ENCODE assay signal across 15 cellular contexts in genomic region chr13:43865892-43866291, GRCh38. TPM values are rescaled to one million over a fixed set of nuclear protein-coding genes. Genes with fewer than 3 reads are reported as not detected.
DNase-seq lines count a peak whose midpoint lies in the region; ATAC-seq, FAIRE-seq and TF ChIP-seq lines count a peak whose summit lies in the region.
"Had no signal": no experiment of that assay in that cellular context is flagged by ENCODE, and none has a peak within 500 bp of the region (broad histone marks: within the 10 kb centered on the region; RNA-seq: fewer than 3 reads in every experiment).

No MANE protein-coding gene starts in this region.

- TF ChIP-seq RAD21 in K562 (CRISPR knock-in tag; conservative IDR thresholded peaks at IDR 0.05 in 1 of 2, IDR thresholded peaks at IDR 0.05 in 1 of 2) = no peak

- H3K4me2 ChIP-seq in K562 (ENCODE audit: insufficient read depth, low read length) = no peak overlapping the region

- H3K36me3 ChIP-seq in K562 (ENCODE audit: control insufficient read depth, insufficient read depth, low read length) = no peaks in the 10 kb centered on the region

- BruUV-seq in K562 (replicated peaks; lab: Mats Ljungman, UMichigan) = no TSS peak

- no peak for TF ChIP-seq CTCF in AG04450 (IDR thresholded peaks at IDR 0.05; ENCODE audit: low read depth, low read length)
- TF ChIP-seq CTCF in K562 (IDR thresholded peaks at IDR 0.05 in 2 of 3, conservative IDR thresholded peaks at IDR 0.05 in 1 of 3; ENCODE audit: insufficient read depth in 2 of 3, low read depth in 1 of 3, low read length in 3 of 3) = no peak

- H3K27ac ChIP-seq in AG04450 (ENCODE audit: low read depth, low read length) (peak overlapping the region; percentile 25), K562 (ENCODE audit: extremely low read depth, low read depth, low read length) (no peak overlapping the region)
- H3K27ac ChIP-seq: Peyer's patch had no signal

- H3K9me3 ChIP-seq in AG04450 (ENCODE audit: control insufficient read depth, insufficient read depth, low read length) (peaks cover 9% of the 10 kb centered on the region; the same call in 1 of the 2 replicates), K562 (replicated peaks; ENCODE audit: control insufficient read depth, insufficient read depth, low read depth, low read length) (no peaks in the 10 kb centered on the region)
- H3K9me3 ChIP-seq: Peyer's patch had no signal

- H3K4me3 ChIP-seq in AG04450 (ENCODE audit: low read depth, low read length) (no peak overlapping the region), K562 (no peak overlapping the region)
- H3K4me3 ChIP-seq: Peyer's patch had no signal

- TF ChIP-seq POLR2A in K562 (conservative IDR thresholded peaks at IDR 0.05) = no peak

- no peaks in the 10 kb centered on the region for H3K4me1 ChIP-seq in K562 (replicated peaks in 1 of 2; ENCODE audit: control insufficient read depth in 2 of 2, insufficient read depth in 2 of 2, low read length in 2 of 2)
- H3K4me1 ChIP-seq: Peyer's patch had no signal

- in situ Hi-C loops in K562 (cut with MboI) = no loop called here

- no peaks in the 10 kb centered on the region for H4K20me1 ChIP-seq in K562 (replicated peaks; ENCODE audit: control insufficient read depth, insufficient read depth, low read length)

- intact Hi-C loops in K562 (cut with micrococcal nuclease) = no loop called here

- H2AFZ ChIP-seq in K562 (ENCODE audit: low read depth, low read length) = no peak overlapping the region

- no peaks in the 10 kb centered on the region for H3K79me2 ChIP-seq in K562 (ENCODE audit: control insufficient read depth, insufficient read depth, low read length)

- WGBS in K562 (ENCODE audit: insufficient coverage, low coverage, missing lambda C conversion rate) = 2% methylated on average over 4 of the region's 4 CpGs

- H3K27me3 ChIP-seq in AG04450 (ENCODE audit: control insufficient read depth, insufficient read depth, low read length) (no peaks in the 10 kb centered on the region), K562 (ENCODE audit: control insufficient read depth in 2 of 2, insufficient read depth in 2 of 2, low read length in 2 of 2) (no peaks in the 10 kb centered on the region)
- H3K27me3 ChIP-seq: Peyer's patch had no signal

- no peak for ATAC-seq in K562
- ATAC-seq in GM21717 (IDR thresholded peaks at IDR 0.05; ENCODE audit: unreplicated experiment) = no peak
- ATAC-seq: activated T-helper 17 cell treated with anti-CD3 and anti-CD28 coated beads, Interleukin-2, amount 50 U/mL, for 72 hours had no signal

- CTCF ChIA-PET in AG04450 (lab: Charles Lee) = interaction anchor here (1.2 kb wide), 1 partner anchor 1272 kb away, joined by 3 read pairs; no protein-coding TSS in a partner anchor
- CTCF ChIA-PET in K562 (lab: Yijun Ruan, JAX; ENCODE audit: low intra/inter-chr PET ratio) = no interaction called here

- FAIRE-seq in K562 (lab: Jason Lieb, UNC) = no peak

- no peaks in the 10 kb centered on the region for H3K9me1 ChIP-seq in K562 (ENCODE audit: control insufficient read depth, insufficient read depth, low read length)

- POLR2A ChIA-PET in AG04450 (lab: Yijun Ruan, JAX) = interaction anchor here (0.9 to 1.0 kb wide), 2 partner anchors 13 to 14 kb away, joined by 3 read pairs; partner anchors contain the start of genes CCDC122 and LACC1
- POLR2A ChIA-PET in K562 (lab: Yijun Ruan, JAX) = no interaction called here

- no peak overlapping the region for H3K9ac ChIP-seq in K562 (ENCODE audit: insufficient read depth in 1 of 2, low read depth in 2 of 2, low read length in 2 of 2)

- DNase-seq in AG04450 (ENCODE audit: low read depth, low spot score) (peak; percentile 39), HCEC 1CT (peak; percentile 64), K562 (ENCODE audit: extremely low read depth in 1 of 4, low spot score in 3 of 4) (no peak), globus pallidus (ENCODE audit: low spot score) (peak; percentile 35), NCI-H1092 treated with DMSO at 0.1 percent for 48 hours (lab: John Stamatoyannopoulos, UW) (no peak), Kasumi-1 (lab: John Stamatoyannopoulos, UW) (no peak), NCI-H128 (lab: John Stamatoyannopoulos, UW; ENCODE audit: unreplicated experiment) (no peak)
- DNase-seq: C1 segment of cervical spinal cord; NCI-H1417 treated with DMSO at 0.1 percent for 48 hours; NCI-H524 treated with DMSO at 0.1 percent for 48 hours; Peyer's patch; stimulated activated CD4-positive, alpha-beta T cell treated with anti-CD3 and anti-CD28 coated beads, Interleukin-1b, Interleukin-23, amount 100 ng/mL, for 48 hours had no signal

- TF ChIP-seq EP300 in K562 (IDR thresholded peaks at IDR 0.05; ENCODE audit: low read length) = no peak

TF ChIP-seq in K562, 482 proteins besides CTCF, POLR2A, EP300 and RAD21:
- TF ChIP-seq MAFG (tag; conservative IDR thresholded peaks at IDR 0.05) (peak; percentile 34; the same call in 1 of the 2 replicates), SMARCA5 (IDR thresholded peaks at IDR 0.05) (no peak)

RNA-seq across cellular contexts. Expression of gene CCDC122, which starts 13.6 kb away (rescaled TPM):
- 1.6 and 1.7 TPM in 2 replicates for polyA plus RNA-seq in AG04450 (2011; rRNA removed)
- polyA minus RNA-seq in AG04450 (2011; rRNA and poly(A)+ RNA removed) = 0.74 and 1.1 TPM in 2 replicates
- total RNA-seq in K562 (2011; cell fraction: chromatin; rRNA removed; ENCODE audit: low replicate concordance) = not detected in 2 replicates
- not detected in 2 replicates for total RNA-seq in K562 (2011; cell fraction: nucleolus; rRNA removed)
- not detected in 2 replicates for total RNA-seq in K562 (2011; cell fraction: nucleoplasm; rRNA removed)
- not detected in 2 replicates for total RNA-seq in K562 (2014; rRNA removed)
- total RNA-seq in K562 (2014; rRNA removed; fragmentation: Illumina TruSeq; extraction: Trizol) = not detected in 2 replicates
- not detected in 2 replicates for total RNA-seq in K562 (2015; rRNA removed; fragmentation: Illumina TruSeq; extraction: Trizol)
- not detected in 2 replicates for total RNA-seq in K562 (2021)
- polyA plus RNA-seq in K562 (2011; rRNA removed) = not detected in 2 replicates
- polyA plus RNA-seq in K562 (2011; cell fraction: cytosol; rRNA removed) = not detected in 2 replicates
- polyA plus RNA-seq in K562 (2011; cell fraction: nucleus; rRNA removed) = 0.06 TPM in 1 of 2 replicates, not detected in the other
- 0.04 TPM in 1 of 2 replicates, not detected in the other for polyA plus RNA-seq in K562 (2012)
- not detected in 2 replicates for polyA plus RNA-seq in K562 (2014; fragmentation: Illumina TruSeq; extraction: Trizol)
- not detected for polyA plus RNA-seq in K562 (2014; fragmentation: Nextera tagmentation; extraction: Ambion mirVana)
- polyA plus RNA-seq in K562 (2014; rRNA removed) = not detected in 2 replicates
- not detected in 2 replicates for polyA minus RNA-seq in K562 (2011; rRNA and poly(A)+ RNA removed)
- polyA minus RNA-seq in K562 (2011; cell fraction: cytosol; rRNA and poly(A)+ RNA removed) = not detected in 2 replicates
- polyA minus RNA-seq in K562 (2011; cell fraction: nucleus; rRNA and poly(A)+ RNA removed) = not detected in 2 replicates
- total RNA-seq: G401 had no signal

RNA-seq across cellular contexts. Expression of gene LACC1, which starts 13.8 kb away (rescaled TPM):
- polyA plus RNA-seq in AG04450 (2011; rRNA removed) = 9.0 and 11.7 TPM in 2 replicates
- 1.2 and 3.2 TPM in 2 replicates for polyA minus RNA-seq in AG04450 (2011; rRNA and poly(A)+ RNA removed)
- not detected in 2 replicates for total RNA-seq in K562 (2011; cell fraction: chromatin; rRNA removed; ENCODE audit: low replicate concordance)
- total RNA-seq in K562 (2011; cell fraction: nucleolus; rRNA removed) = not detected in 2 replicates
- not detected in 2 replicates for total RNA-seq in K562 (2011; cell fraction: nucleoplasm; rRNA removed)
- total RNA-seq in K562 (2014; rRNA removed) = not detected in 2 replicates
- total RNA-seq in K562 (2014; rRNA removed; fragmentation: Illumina TruSeq; extraction: Trizol) = not detected in 2 replicates
- total RNA-seq in K562 (2015; rRNA removed; fragmentation: Illumina TruSeq; extraction: Trizol) = not detected in 2 replicates
- total RNA-seq in K562 (2021) = 0.24 TPM in 1 of 2 replicates, not detected in the other
- not detected in 2 replicates for polyA plus RNA-seq in K562 (2011; rRNA removed)
- not detected in 2 replicates for polyA plus RNA-seq in K562 (2011; cell fraction: cytosol; rRNA removed)
- not detected in 2 replicates for polyA plus RNA-seq in K562 (2011; cell fraction: nucleus; rRNA removed)
- polyA plus RNA-seq in K562 (2012) = not detected in 2 replicates
- not detected in 2 replicates for polyA plus RNA-seq in K562 (2014; fragmentation: Illumina TruSeq; extraction: Trizol)
- not detected for polyA plus RNA-seq in K562 (2014; fragmentation: Nextera tagmentation; extraction: Ambion mirVana)
- not detected in 2 replicates for polyA plus RNA-seq in K562 (2014; rRNA removed)
- not detected in 2 replicates for polyA minus RNA-seq in K562 (2011; rRNA and poly(A)+ RNA removed)
- polyA minus RNA-seq in K562 (2011; cell fraction: cytosol; rRNA and poly(A)+ RNA removed) = not detected in 2 replicates
- not detected in 2 replicates for polyA minus RNA-seq in K562 (2011; cell fraction: nucleus; rRNA and poly(A)+ RNA removed)
- total RNA-seq: G401 had no signal

Comparison
In these comparisons a context has a peak if more than half of its experiments do, and no peak if none do; other contexts are left out.
1. DNase-seq: peak in AG04450 (single experiment), HCEC 1CT (single experiment) and globus pallidus (single experiment); none in K562 (0 of 4), NCI-H1092 treated with DMSO at 0.1 percent for 48 hours (single experiment), Kasumi-1 (0 of 2) and NCI-H128 (single experiment).
2. RNA of gene LACC1, which starts 13.8 kb away (polyA plus RNA-seq): 9.0 to 11.7 TPM in AG04450; not detected in K562; every median in the first group is over 10 times any median in the second.